ENCODE assay signal across 15 cellular contexts in genomic region chr3:21795863-21796392, GRCh38. TPM values are rescaled to one million over a fixed set of nuclear protein-coding genes. Genes with fewer than 3 reads are reported as not detected.
"Had no signal": no experiment of that assay in that cellular context is flagged by ENCODE, and none has a peak within 500 bp of the region (broad histone marks: within the 10 kb centered on the region; RNA-seq: fewer than 3 reads in every experiment).

No MANE protein-coding gene starts in this region.

- H3K4me1 ChIP-seq: uterus had no signal

- H3K4me3 ChIP-seq: left lung, uterus had no signal

- ATAC-seq: activated CD8-positive, alpha-beta T cell treated with anti-CD3 and anti-CD28 coated beads, Interleukin-2, amount 10 ng/mL, durations not matched to agents 7 days and 5 days; left lung; stimulated activated naive CD8-positive, alpha-beta T cell treated with anti-CD3 and anti-CD28 coated beads, Interleukin-15, amount 100 ng/mL, for 72 hours; T-cell had no signal

- H3K27ac ChIP-seq: left lung, uterus had no signal

- DNase-seq: activated CD4-positive, alpha-beta T cell treated with anti-CD3 and anti-CD28 coated beads for 48 hours; activated CD8-positive, alpha-beta memory T cell treated with anti-CD3 and anti-CD28 coated beads, Interleukin-2, amount 50 U/mL, for 48 hours; activated CD8-positive, alpha-beta T cell treated with anti-CD3 and anti-CD28 coated beads, Interleukin-2, amount 10 ng/mL, durations not matched to agents 7 days and 5 days; activated naive CD4-positive, alpha-beta T cell; central memory CD4-positive, alpha-beta T cell; cortex of kidney; effector CD8-positive, alpha-beta T cell; head of caudate nucleus; left lung; mesenchymal stem cell; stimulated activated CD4-positive, alpha-beta T cell treated with anti-CD3 and anti-CD28 coated beads, Interleukin-4, amount 100 ng/mL, for 4 hours; stimulated activated naive CD8-positive, alpha-beta T cell treated with anti-CD3 and anti-CD28 coated beads, Interleukin-15, amount 100 ng/mL, for 72 hours; T-cell; uterus had no signal

- H3K9me3 ChIP-seq: uterus had no signal

- H3K27me3 ChIP-seq: left lung, uterus had no signal

- H3K36me3 ChIP-seq: left lung, uterus had no signal

RNA-seq across cellular contexts. Expression of gene ZNF385D, which starts 44.9 kb away (rescaled TPM):
- total RNA-seq: activated CD8-positive, alpha-beta T cell treated with anti-CD3 and anti-CD28 coated beads, Interleukin-2, amount 10 ng/mL, durations not matched to agents 7 days and 5 days; activated T-helper 1 cell treated with anti-CD3 and anti-CD28 coated beads, Interleukin-12 subunit alpha, Interleukin-12 subunit beta, Interleukin-2, Interleukin-4 antibody, amounts not matched to agents 30 ng/mL and 10 ng/mL and 1 ng/mL, durations not matched to agents 14 hours and 24 hours and 36 hours had no signal
